In genomic region chr20:32875673-32876072, GRCh38 we compare ENCODE assay signal across 8 cellular contexts. TPM values are rescaled to one million over a fixed set of nuclear protein-coding genes. Genes with fewer than 3 reads are reported as not detected.
"Had no signal": no experiment of that assay in that cellular context is flagged by ENCODE, and none has a peak within 500 bp of the region (broad histone marks: within the 10 kb centered on the region; RNA-seq: fewer than 3 reads in every experiment).

No MANE protein-coding gene starts in this region.

- H3K9ac ChIP-seq: GM23248 had no signal

- DNase-seq: GM23248, GOT3, H7, HFFc6, IMR-90 had no signal

- H3K9me3 ChIP-seq: HAP-1 had no signal

- H2AFZ ChIP-seq: GM23248 had no signal

- H3K4me3 ChIP-seq: GM23248, HAP-1, K562 had no signal

- H3K27ac ChIP-seq: GM23248 had no signal

- H3K36me3 ChIP-seq: HAP-1 had no signal

- ATAC-seq: HCT116, K562 had no signal

RNA-seq across cellular contexts. Expression of gene EFCAB8, which starts 16.9 kb away (rescaled TPM):
- total RNA-seq: GM23248, HFFc6, IMR-90 had no signal
- polyA plus RNA-seq: GM23248, IMR-90 had no signal
